In genomic region chr1:10073371-10073770, GRCh38 we compare ENCODE assay signal across 7 cellular contexts. TPM values are rescaled to one million over a fixed set of nuclear protein-coding genes. Genes with fewer than 3 reads are reported as not detected.
DNase-seq lines count a peak whose midpoint lies in the region; ATAC-seq, FAIRE-seq and TF ChIP-seq lines count a peak whose summit lies in the region.
"Not testable (repeated sequence)": the region's sequence is repeated elsewhere in the genome, so short reads cannot be mapped to it uniquely, and the experiment has no call there.

No MANE protein-coding gene starts in this region.

- peaks cover 33% of the 10 kb centered on the region for H3K79me2 ChIP-seq in K562 (ENCODE audit: control insufficient read depth, insufficient read depth, low read length)

- CTCF ChIA-PET in HEK293 (lab: Yijun Ruan, JAX); K562 (lab: Yijun Ruan, JAX; ENCODE audit: low intra/inter-chr PET ratio): not testable (repeated sequence)
- CTCF ChIA-PET in RWPE1 (lab: Yijun Ruan, JAX): interaction anchor here (0.6 kb wide), 2 partner anchors 29 to 136 kb away, joined by 3 to 4 read pairs; no protein-coding TSS in a partner anchor

- H3K4me2 ChIP-seq in K562 (ENCODE audit: insufficient read depth, low read length): not testable (repeated sequence)

- in situ Hi-C loops in K562 (cut with MboI): not testable (repeated sequence)

- TF ChIP-seq CTCF in HEK293 (tag by site-specific recombination; IDR thresholded peaks at IDR 0.05); RWPE1 (conservative IDR thresholded peaks at IDR 0.05; ENCODE audit: low read depth); K562 (IDR thresholded peaks at IDR 0.05 in 2 of 3, conservative IDR thresholded peaks at IDR 0.05 in 1 of 3; ENCODE audit: insufficient read depth in 2 of 3, low read depth in 1 of 3, low read length in 3 of 3); dorsolateral prefrontal cortex (IDR thresholded peaks at IDR 0.05 in 54 of 56, conservative IDR thresholded peaks at IDR 0.05 in 2 of 56; ENCODE audit: low read depth in 1 of 56, partially characterized antibody in 56 of 56); osteocyte (IDR thresholded peaks at IDR 0.05); uterus (IDR thresholded peaks at IDR 0.05): not testable (repeated sequence)

- not testable (repeated sequence) for H3K27me3 ChIP-seq in K562 (ENCODE audit: control insufficient read depth in 2 of 2, insufficient read depth in 2 of 2, low read length in 2 of 2); dorsolateral prefrontal cortex; uterus

- H4K20me1 ChIP-seq in K562 (replicated peaks; ENCODE audit: control insufficient read depth, insufficient read depth, low read length): not testable (repeated sequence)

- not testable (repeated sequence) for TF ChIP-seq EP300 in K562 (IDR thresholded peaks at IDR 0.05; ENCODE audit: low read length)

- H3K9me3 Mint-ChIP-seq in osteocyte (ENCODE audit: unreplicated experiment): not testable (repeated sequence)

- H3K27me3 Mint-ChIP-seq in osteocyte (ENCODE audit: unreplicated experiment): not testable (repeated sequence)

- H2AFZ ChIP-seq in K562 (ENCODE audit: low read depth, low read length): not testable (repeated sequence)

- not testable (repeated sequence) for H3K9me1 ChIP-seq in K562 (ENCODE audit: control insufficient read depth, insufficient read depth, low read length)

- not testable (repeated sequence) for H3K36me3 Mint-ChIP-seq in osteocyte (ENCODE audit: unreplicated experiment)

- BruUV-seq in K562 (replicated peaks; lab: Mats Ljungman, UMichigan): TSS peak; percentile 13

- POLR2A ChIA-PET in HEK293 (lab: Yijun Ruan, JAX): interaction anchor here (0.6 kb wide), 2 partner anchors 32 to 162 kb away, joined by 3 to 4 read pairs; no protein-coding TSS in a partner anchor
- POLR2A ChIA-PET in RWPE1 (lab: Yijun Ruan, JAX; ENCODE audit: low non-redundant PET): interaction anchor here (0.6 kb wide), 1 partner anchor 19 kb away, joined by 4 read pairs; no protein-coding TSS in a partner anchor
- POLR2A ChIA-PET in K562 (lab: Yijun Ruan, JAX): interaction anchor here (1.1 kb wide), 1 partner anchor 13 kb away, joined by 3 read pairs; no protein-coding TSS in a partner anchor

- FAIRE-seq in K562 (lab: Jason Lieb, UNC): not testable (repeated sequence)

- H3K9me3 ChIP-seq in HEK293 (ENCODE audit: control insufficient read depth, insufficient read depth, low read depth, low read length); K562 (replicated peaks; ENCODE audit: control insufficient read depth, insufficient read depth, low read depth, low read length); uterus: not testable (repeated sequence)

- ATAC-seq in K562: not testable (repeated sequence)
- peak; percentile 76 for ATAC-seq in esophagus mucosa

- WGBS in K562 (ENCODE audit: insufficient coverage, low coverage, missing lambda C conversion rate): 73% methylated on average over 7 of the region's 7 CpGs

- not testable (repeated sequence) for H3K4me1 ChIP-seq in HEK293 (ENCODE audit: control insufficient read depth, insufficient read depth, low read length); uterus
- peaks cover 0 to 15% of the 10 kb centered on the region in 2 experiments; a peak in 3 of 5 replicates for H3K4me1 ChIP-seq in K562 (replicated peaks in 1 of 2; ENCODE audit: control insufficient read depth in 2 of 2, insufficient read depth in 2 of 2, low read length in 2 of 2)

- peaks cover 25% of the 10 kb centered on the region for H3K4me1 Mint-ChIP-seq in osteocyte (ENCODE audit: unreplicated experiment)

- intact Hi-C loops in K562 (cut with micrococcal nuclease); uterus (cut with DNase I; ENCODE audit: low total_unique reads): not testable (repeated sequence)
- intact Hi-C loops in dorsolateral prefrontal cortex (cut with DNase I): loop anchor here in 1 of 2 donors (5.0 kb wide), 1 partner anchor 41 kb away; the partner anchor contains the start of gene UBE4B

- H3K4me3 ChIP-seq in HEK293 (ENCODE audit: low read depth, low read length); K562; dorsolateral prefrontal cortex; uterus: not testable (repeated sequence)

- not testable (repeated sequence) for H3K36me3 ChIP-seq in HEK293 (ENCODE audit: control insufficient read depth in 2 of 2, insufficient read depth in 1 of 2, low read length in 2 of 2); uterus
- peaks cover 28% of the 10 kb centered on the region for H3K36me3 ChIP-seq in K562 (ENCODE audit: control insufficient read depth, insufficient read depth, low read length)

- TF ChIP-seq RAD21 in K562 (CRISPR knock-in tag; conservative IDR thresholded peaks at IDR 0.05 in 1 of 2, IDR thresholded peaks at IDR 0.05 in 1 of 2): not testable (repeated sequence)

- H3K27ac Mint-ChIP-seq in osteocyte (ENCODE audit: unreplicated experiment): peak overlapping the region; percentile 80

- TF ChIP-seq POLR2A in K562 (conservative IDR thresholded peaks at IDR 0.05); uterus (IDR thresholded peaks at IDR 0.05): not testable (repeated sequence)

- H3K9ac ChIP-seq in K562 (ENCODE audit: insufficient read depth in 1 of 2, low read depth in 2 of 2, low read length in 2 of 2): not testable (repeated sequence)

- not testable (repeated sequence) for H3K27ac ChIP-seq in HEK293 (ENCODE audit: extremely low read depth, low read depth, low read length); K562 (ENCODE audit: extremely low read depth, low read depth, low read length)
- peak overlapping the region; percentile 71 for H3K27ac ChIP-seq in RWPE1
- H3K27ac ChIP-seq in dorsolateral prefrontal cortex: peak overlapping the region in 48 of 59 donors; percentile 18 to 97 (median 89)
- peak overlapping the region; percentile 69 to 73 for H3K27ac ChIP-seq in uterus

- not testable (repeated sequence) for DNase-seq in RWPE1 (ENCODE audit: low spot score); K562 (ENCODE audit: extremely low read depth in 1 of 4, low spot score in 3 of 4); dorsolateral prefrontal cortex; osteocyte (ENCODE audit: extremely low spot score, unreplicated experiment); uterus

- not testable (repeated sequence) for H3K4me3 Mint-ChIP-seq in osteocyte (ENCODE audit: unreplicated experiment)

TF ChIP-seq in HEK293, 187 proteins besides CTCF, POLR2A, EP300 and RAD21:
- TF ChIP-seq KLF1 (tag by site-specific recombination; IDR thresholded peaks at IDR 0.05): peak; percentile 54

TF ChIP-seq in K562, 482 proteins besides CTCF, POLR2A, EP300 and RAD21:
- TF ChIP-seq ZNF408 (CRISPR knock-in tag; IDR thresholded peaks at IDR 0.05; ENCODE audit: low read depth): 0 out of 2 replicates have a peak, but pooled peaks have one; percentile 29
- peak; percentile 50; the same call in 1 of the 2 replicates for TF ChIP-seq ZBTB33 (CRISPR knock-in tag; IDR thresholded peaks at IDR 0.05)

RNA-seq across cellular contexts. Expression of gene UBE4B, which starts 40.6 kb away (rescaled TPM):
- total RNA-seq in K562 (2011; cell fraction: chromatin; rRNA removed; ENCODE audit: low replicate concordance): 95.3 and 131 TPM in 2 replicates
- total RNA-seq in K562 (2011; cell fraction: nucleolus; rRNA removed): 54.5 and 60.3 TPM in 2 replicates
- total RNA-seq in K562 (2011; cell fraction: nucleoplasm; rRNA removed): 70.8 and 82.3 TPM in 2 replicates
- 43.2 and 50.7 TPM in 2 replicates for total RNA-seq in K562 (2014; rRNA removed)
- total RNA-seq in K562 (2014; rRNA removed; fragmentation: Illumina TruSeq; extraction: Trizol): 39.0 and 40.3 TPM in 2 replicates
- 40.1 TPM in 2 replicates for total RNA-seq in K562 (2015; rRNA removed; fragmentation: Illumina TruSeq; extraction: Trizol)
- 63.7 and 67.4 TPM in 2 replicates for total RNA-seq in K562 (2021)
- polyA plus RNA-seq in K562 (2011; rRNA removed): 20.5 and 24.1 TPM in 2 replicates
- 17.9 and 26.3 TPM in 2 replicates for polyA plus RNA-seq in K562 (2011; cell fraction: cytosol; rRNA removed)
- polyA plus RNA-seq in K562 (2011; cell fraction: nucleus; rRNA removed): 35.1 and 44.0 TPM in 2 replicates
- polyA plus RNA-seq in K562 (2012): 41.7 and 52.1 TPM in 2 replicates
- polyA plus RNA-seq in K562 (2014; fragmentation: Illumina TruSeq; extraction: Trizol): 64.4 and 73.7 TPM in 2 replicates
- polyA plus RNA-seq in K562 (2014; fragmentation: Nextera tagmentation; extraction: Ambion mirVana): 10 to 100 TPM; 11.7 to 24.9 TPM
- polyA plus RNA-seq in K562 (2014; rRNA removed): 34.9 and 35.3 TPM in 2 replicates
- 41.4 and 45.8 TPM in 2 replicates for polyA minus RNA-seq in K562 (2011; rRNA and poly(A)+ RNA removed)
- polyA minus RNA-seq in K562 (2011; cell fraction: cytosol; rRNA and poly(A)+ RNA removed): 36.5 and 43.1 TPM in 2 replicates
- 25.7 and 38.8 TPM in 2 replicates for polyA minus RNA-seq in K562 (2011; cell fraction: nucleus; rRNA and poly(A)+ RNA removed)
- total RNA-seq in dorsolateral prefrontal cortex: 100 to 1,000 TPM in 1 of 120 experiments, 10 to 100 TPM in 119; 59.0 to 105 (median 78.4) TPM
- total RNA-seq in esophagus mucosa: 38.1 TPM
- 59.3 and 62.2 TPM in 2 replicates for total RNA-seq in osteocyte
- 10 to 100 TPM; 15.4 to 54.2 (median 30.4) TPM for total RNA-seq in uterus
